ENCODE assay signal across 1 cellular context in the genomic region with DNA sequence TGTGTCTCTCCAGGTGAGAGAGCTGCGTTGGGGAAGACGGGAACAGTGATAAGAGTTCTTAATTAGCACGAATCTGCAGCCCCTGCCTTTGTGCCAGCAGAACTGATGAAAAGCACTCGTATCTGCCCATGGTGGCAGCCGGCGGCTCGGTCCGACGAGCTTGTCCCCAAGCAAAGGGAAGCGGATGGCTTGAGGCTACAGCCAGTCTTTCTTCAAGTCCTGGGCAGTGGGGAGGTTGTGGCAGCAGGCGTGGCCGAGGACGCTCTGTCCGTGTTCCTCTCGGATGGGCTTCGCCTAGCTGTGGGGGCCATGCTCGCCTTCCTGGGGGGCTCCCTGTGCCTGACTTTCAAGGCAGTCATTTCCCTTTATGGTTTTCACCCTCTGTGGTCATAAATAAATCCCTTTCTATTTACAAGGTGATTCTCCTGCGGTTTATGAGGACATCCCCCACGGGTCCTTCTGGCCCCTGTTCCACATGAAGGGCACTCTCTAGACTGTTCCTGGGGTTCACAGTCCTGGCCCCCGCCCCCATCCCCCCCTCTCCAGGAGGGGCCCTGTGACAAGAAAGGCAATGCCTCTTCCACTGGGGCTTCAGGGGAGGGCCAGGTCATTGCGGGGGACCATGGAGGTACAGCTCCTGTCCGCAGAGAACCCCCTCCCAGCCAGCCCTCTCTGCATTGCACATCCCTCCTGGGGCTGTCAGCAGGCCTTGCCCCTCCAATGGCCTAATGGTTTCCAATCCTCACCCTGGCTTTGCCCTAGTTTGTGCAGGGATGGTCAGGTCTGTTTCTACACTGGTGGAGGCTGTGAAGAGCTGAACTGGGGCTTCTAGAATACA.
TF ChIP-seq lines count a peak whose summit lies in the region.

No MANE protein-coding gene starts in this region.

TF ChIP-seq in H1, 55 proteins besides CTCF, POLR2A, EP300 and RAD21:
- TF ChIP-seq, protein P1, sequence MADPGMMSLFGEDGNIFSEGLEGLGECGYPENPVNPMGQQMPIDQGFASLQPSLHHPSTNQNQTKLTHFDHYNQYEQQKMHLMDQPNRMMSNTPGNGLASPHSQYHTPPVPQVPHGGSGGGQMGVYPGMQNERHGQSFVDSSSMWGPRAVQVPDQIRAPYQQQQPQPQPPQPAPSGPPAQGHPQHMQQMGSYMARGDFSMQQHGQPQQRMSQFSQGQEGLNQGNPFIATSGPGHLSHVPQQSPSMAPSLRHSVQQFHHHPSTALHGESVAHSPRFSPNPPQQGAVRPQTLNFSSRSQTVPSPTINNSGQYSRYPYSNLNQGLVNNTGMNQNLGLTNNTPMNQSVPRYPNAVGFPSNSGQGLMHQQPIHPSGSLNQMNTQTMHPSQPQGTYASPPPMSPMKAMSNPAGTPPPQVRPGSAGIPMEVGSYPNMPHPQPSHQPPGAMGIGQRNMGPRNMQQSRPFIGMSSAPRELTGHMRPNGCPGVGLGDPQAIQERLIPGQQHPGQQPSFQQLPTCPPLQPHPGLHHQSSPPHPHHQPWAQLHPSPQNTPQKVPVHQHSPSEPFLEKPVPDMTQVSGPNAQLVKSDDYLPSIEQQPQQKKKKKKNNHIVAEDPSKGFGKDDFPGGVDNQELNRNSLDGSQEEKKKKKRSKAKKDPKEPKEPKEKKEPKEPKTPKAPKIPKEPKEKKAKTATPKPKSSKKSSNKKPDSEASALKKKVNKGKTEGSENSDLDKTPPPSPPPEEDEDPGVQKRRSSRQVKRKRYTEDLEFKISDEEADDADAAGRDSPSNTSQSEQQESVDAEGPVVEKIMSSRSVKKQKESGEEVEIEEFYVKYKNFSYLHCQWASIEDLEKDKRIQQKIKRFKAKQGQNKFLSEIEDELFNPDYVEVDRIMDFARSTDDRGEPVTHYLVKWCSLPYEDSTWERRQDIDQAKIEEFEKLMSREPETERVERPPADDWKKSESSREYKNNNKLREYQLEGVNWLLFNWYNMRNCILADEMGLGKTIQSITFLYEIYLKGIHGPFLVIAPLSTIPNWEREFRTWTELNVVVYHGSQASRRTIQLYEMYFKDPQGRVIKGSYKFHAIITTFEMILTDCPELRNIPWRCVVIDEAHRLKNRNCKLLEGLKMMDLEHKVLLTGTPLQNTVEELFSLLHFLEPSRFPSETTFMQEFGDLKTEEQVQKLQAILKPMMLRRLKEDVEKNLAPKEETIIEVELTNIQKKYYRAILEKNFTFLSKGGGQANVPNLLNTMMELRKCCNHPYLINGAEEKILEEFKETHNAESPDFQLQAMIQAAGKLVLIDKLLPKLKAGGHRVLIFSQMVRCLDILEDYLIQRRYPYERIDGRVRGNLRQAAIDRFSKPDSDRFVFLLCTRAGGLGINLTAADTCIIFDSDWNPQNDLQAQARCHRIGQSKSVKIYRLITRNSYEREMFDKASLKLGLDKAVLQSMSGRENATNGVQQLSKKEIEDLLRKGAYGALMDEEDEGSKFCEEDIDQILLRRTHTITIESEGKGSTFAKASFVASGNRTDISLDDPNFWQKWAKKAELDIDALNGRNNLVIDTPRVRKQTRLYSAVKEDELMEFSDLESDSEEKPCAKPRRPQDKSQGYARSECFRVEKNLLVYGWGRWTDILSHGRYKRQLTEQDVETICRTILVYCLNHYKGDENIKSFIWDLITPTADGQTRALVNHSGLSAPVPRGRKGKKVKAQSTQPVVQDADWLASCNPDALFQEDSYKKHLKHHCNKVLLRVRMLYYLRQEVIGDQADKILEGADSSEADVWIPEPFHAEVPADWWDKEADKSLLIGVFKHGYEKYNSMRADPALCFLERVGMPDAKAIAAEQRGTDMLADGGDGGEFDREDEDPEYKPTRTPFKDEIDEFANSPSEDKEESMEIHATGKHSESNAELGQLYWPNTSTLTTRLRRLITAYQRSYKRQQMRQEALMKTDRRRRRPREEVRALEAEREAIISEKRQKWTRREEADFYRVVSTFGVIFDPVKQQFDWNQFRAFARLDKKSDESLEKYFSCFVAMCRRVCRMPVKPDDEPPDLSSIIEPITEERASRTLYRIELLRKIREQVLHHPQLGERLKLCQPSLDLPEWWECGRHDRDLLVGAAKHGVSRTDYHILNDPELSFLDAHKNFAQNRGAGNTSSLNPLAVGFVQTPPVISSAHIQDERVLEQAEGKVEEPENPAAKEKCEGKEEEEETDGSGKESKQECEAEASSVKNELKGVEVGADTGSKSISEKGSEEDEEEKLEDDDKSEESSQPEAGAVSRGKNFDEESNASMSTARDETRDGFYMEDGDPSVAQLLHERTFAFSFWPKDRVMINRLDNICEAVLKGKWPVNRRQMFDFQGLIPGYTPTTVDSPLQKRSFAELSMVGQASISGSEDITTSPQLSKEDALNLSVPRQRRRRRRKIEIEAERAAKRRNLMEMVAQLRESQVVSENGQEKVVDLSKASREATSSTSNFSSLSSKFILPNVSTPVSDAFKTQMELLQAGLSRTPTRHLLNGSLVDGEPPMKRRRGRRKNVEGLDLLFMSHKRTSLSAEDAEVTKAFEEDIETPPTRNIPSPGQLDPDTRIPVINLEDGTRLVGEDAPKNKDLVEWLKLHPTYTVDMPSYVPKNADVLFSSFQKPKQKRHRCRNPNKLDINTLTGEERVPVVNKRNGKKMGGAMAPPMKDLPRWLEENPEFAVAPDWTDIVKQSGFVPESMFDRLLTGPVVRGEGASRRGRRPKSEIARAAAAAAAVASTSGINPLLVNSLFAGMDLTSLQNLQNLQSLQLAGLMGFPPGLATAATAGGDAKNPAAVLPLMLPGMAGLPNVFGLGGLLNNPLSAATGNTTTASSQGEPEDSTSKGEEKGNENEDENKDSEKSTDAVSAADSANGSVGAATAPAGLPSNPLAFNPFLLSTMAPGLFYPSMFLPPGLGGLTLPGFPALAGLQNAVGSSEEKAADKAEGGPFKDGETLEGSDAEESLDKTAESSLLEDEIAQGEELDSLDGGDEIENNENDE (IDR thresholded peaks at IDR 0.05; ENCODE audit: insufficient replicate concordance, low read length) = no peak
- TF ChIP-seq SP4 (IDR thresholded peaks at IDR 0.05; ENCODE audit: low read length) = no peak
- no peak for TF ChIP-seq TAF1 (IDR thresholded peaks at IDR 0.05; ENCODE audit: low read depth, low read length)
- no peak for TF ChIP-seq HDAC2 (IDR thresholded peaks at IDR 0.05; ENCODE audit: borderline replicate concordance in 1 of 2, low read depth in 2 of 2, low read length in 2 of 2)
- TF ChIP-seq KDM1A (IDR thresholded peaks at IDR 0.05; ENCODE audit: borderline replicate concordance, low read length) = no peak
- no peak for TF ChIP-seq TBP (IDR thresholded peaks at IDR 0.05; ENCODE audit: low read depth, low read length)
- TF ChIP-seq TCF12 (IDR thresholded peaks at IDR 0.05; ENCODE audit: low read depth, low read length) = no peak
- no peak for TF ChIP-seq TEAD4 (IDR thresholded peaks at IDR 0.05; ENCODE audit: low read depth, low read length)
